In the genomic region with DNA sequence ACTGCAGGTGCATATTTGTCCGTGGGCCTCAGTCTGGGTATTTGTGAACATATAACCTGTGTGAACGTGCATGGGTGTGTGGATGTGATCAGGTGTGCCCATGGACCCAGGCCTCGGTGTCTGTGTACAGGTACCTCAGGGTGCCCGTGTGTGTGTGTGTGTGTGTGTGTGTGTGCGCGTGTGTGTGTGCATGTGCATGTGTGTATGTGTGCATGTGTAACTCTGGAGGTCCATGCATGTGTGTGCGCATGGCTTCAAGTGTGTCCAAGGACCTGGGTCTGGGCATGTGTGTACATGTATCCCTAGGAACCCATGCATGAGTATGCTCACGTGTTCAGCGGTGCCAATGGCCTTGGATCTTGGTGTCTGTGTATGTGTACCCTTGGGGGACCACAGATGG, we compare ENCODE assay signal across 27 cellular contexts. TPM values are rescaled to one million over a fixed set of nuclear protein-coding genes. Genes with fewer than 3 reads are reported as not detected.
A peak's percentile ranks its signal among the peaks of the same experiment; 100 is the strongest.
DNase-seq lines count a peak whose midpoint lies in the region; ATAC-seq and TF ChIP-seq lines count a peak whose summit lies in the region.
"Had no signal": no experiment of that assay in that cellular context is flagged by ENCODE, and none has a peak within 500 bp of the region (broad histone marks: within the 10 kb centered on the region; RNA-seq: fewer than 3 reads in every experiment).

No MANE protein-coding gene starts in this region.

- no peak overlapping the region for H3K23ac ChIP-seq in mesenchymal stem cell (ENCODE audit: low read length in 2 of 2)

- no peak overlapping the region for H2BK5ac ChIP-seq in mesenchymal stem cell (ENCODE audit: low read depth, low read length, poor library complexity, severe bottlenecking)

- H2BK120ac ChIP-seq in mesenchymal stem cell (ENCODE audit: low read depth, low read length): no peak overlapping the region

- H3K36me3 Mint-ChIP-seq in HFFc6 (ENCODE audit: low read depth) (peaks cover 5% of the 10 kb centered on the region; the same call in 1 of the 2 replicates), type B pancreatic cell (peaks cover 4% of the 10 kb centered on the region)
- H3K36me3 Mint-ChIP-seq: activated naive CD4-positive, alpha-beta T cell treated with anti-CD3 and anti-CD28 coated beads, Interleukin-2, amount 50 U/mL, for 72 hours had no signal

- H3K79me1 ChIP-seq in mesenchymal stem cell (replicated peaks; ENCODE audit: low read length, poor library complexity, severe bottlenecking): no peaks in the 10 kb centered on the region

- H3K4me1 Mint-ChIP-seq in HFFc6 (ENCODE audit: low read depth) (peaks cover 46% of the 10 kb centered on the region), type B pancreatic cell (ENCODE audit: unreplicated experiment) (no peaks in the 10 kb centered on the region)
- H3K4me1 Mint-ChIP-seq: T-helper 17 cell had no signal

- no peaks in the 10 kb centered on the region for H3K9me3 Mint-ChIP-seq in HFFc6
- H3K9me3 Mint-ChIP-seq in type B pancreatic cell: no peaks in the 10 kb centered on the region
- H3K9me3 Mint-ChIP-seq: activated CD8-positive, alpha-beta T cell treated with anti-CD3 and anti-CD28 coated beads for 36 hours; activated naive CD4-positive, alpha-beta T cell treated with anti-CD3 and anti-CD28 coated beads, Interleukin-2, amount 50 U/mL, for 72 hours; activated T-helper 2 cell treated with anti-CD3 and anti-CD28 coated beads, Interferon-gamma antibody, Interleukin-2, Interleukin-4, amounts not matched to agents 10 μg/mL and 5 μg/mL and 100 μg/mL, durations not matched to agents 14 hours and 24 hours and 36 hours; CD4-positive, alpha-beta T cell; naive thymus-derived CD8-positive, alpha-beta T cell had no signal

- no peak overlapping the region for H2AFZ ChIP-seq in mesenchymal stem cell (ENCODE audit: low read depth, low read length)

- H3K9me3 ChIP-seq in mesenchymal stem cell (ENCODE audit: control insufficient read depth, low read length): peaks cover 3% of the 10 kb centered on the region
- H3K9me3 ChIP-seq: left ventricle myocardium inferior, pancreas, SK-N-SH had no signal

- H4K91ac ChIP-seq in mesenchymal stem cell (ENCODE audit: low read length): peak overlapping the region; percentile 43

- H3K4me2 ChIP-seq in mesenchymal stem cell (ENCODE audit: low read length, poor library complexity, severe bottlenecking): no peak overlapping the region
- H3K4me2 ChIP-seq: SK-N-SH had no signal

- no peak overlapping the region for H3K9ac ChIP-seq in mesenchymal stem cell (ENCODE audit: low read length)
- H3K9ac ChIP-seq: SK-N-SH had no signal

- DNase-seq in HFFc6 (no peak), brain microvascular endothelial cell (no peak), mesenchymal stem cell (no peak), type B pancreatic cell (ENCODE audit: extremely low spot score, unreplicated experiment) (no peak), NCI-H526 treated with DMSO at 0.1 percent for 48 hours (lab: John Stamatoyannopoulos, UW) (no peak), Right ventricle myocardium inferior (ENCODE audit: missing footprints) (no peak)
- DNase-seq: activated CD4-positive, alpha-beta T cell treated with anti-CD3 and anti-CD28 coated beads for 1 hour; activated CD8-positive, alpha-beta T cell treated with anti-CD3 and anti-CD28 coated beads for 36 hours; CD4-positive, alpha-beta T cell; left ventricle myocardium inferior; midbrain; MM.1S; naive thymus-derived CD8-positive, alpha-beta T cell; NCI-H1417 treated with DMSO at 0.1 percent for 48 hours; NCI-H2107; NCI-H446; NCI-H82; pancreas; retina; RPMI8226; SK-N-SH; T-helper 17 cell; upper lobe of left lung had no signal

- peaks cover 20% of the 10 kb centered on the region for H3K4me1 ChIP-seq in mesenchymal stem cell (ENCODE audit: control insufficient read depth, insufficient read depth, low read depth, low read length)
- H3K4me1 ChIP-seq: left ventricle myocardium inferior, pancreas, upper lobe of left lung had no signal

- peak overlapping the region in 1 of 2 experiments; percentile 4 for H3K4ac ChIP-seq in mesenchymal stem cell (ENCODE audit: low read depth in 1 of 2, low read length in 2 of 2)

- H2AK5ac ChIP-seq in mesenchymal stem cell (ENCODE audit: low read length, severe bottlenecking): no peak overlapping the region

- H3K4me3 ChIP-seq in brain microvascular endothelial cell (ENCODE audit: low read depth, low read length) (no peak overlapping the region), mesenchymal stem cell (ENCODE audit: insufficient read depth in 1 of 2, low read depth in 1 of 2, low read length in 2 of 2) (no peak overlapping the region)
- H3K4me3 ChIP-seq: cardiac muscle cell, left ventricle myocardium inferior, pancreas, upper lobe of left lung had no signal

- no peak overlapping the region for H4K8ac ChIP-seq in mesenchymal stem cell (ENCODE audit: low read length)

- H3K27ac ChIP-seq in brain microvascular endothelial cell (peak overlapping the region; percentile 78), mesenchymal stem cell (ENCODE audit: low read length, poor library complexity, severe bottlenecking) (no peak overlapping the region)
- H3K27ac ChIP-seq: cardiac muscle cell, pancreas, upper lobe of left lung had no signal

- H3K14ac ChIP-seq in mesenchymal stem cell (ENCODE audit: low read length in 2 of 2): peak overlapping the region in 1 of 2 experiments; percentile 12

- in situ Hi-C loops in brain microvascular endothelial cell (cut with HindIII; ENCODE audit: low pct_ligation_motif_present, low sequenced_read_pairs): no loop called here

- H3K36me3 ChIP-seq in brain microvascular endothelial cell (replicated peaks) (no peaks in the 10 kb centered on the region), mesenchymal stem cell (ENCODE audit: control insufficient read depth in 1 of 2, insufficient read depth in 2 of 2, low read depth in 1 of 2, low read length in 2 of 2) (peaks cover 0 to 4% of the 10 kb centered on the region in 2 experiments)
- H3K36me3 ChIP-seq: cardiac muscle cell, left ventricle myocardium inferior, pancreas, upper lobe of left lung had no signal

- ATAC-seq in GM18907 (IDR thresholded peaks at IDR 0.05; ENCODE audit: unreplicated experiment): no peak
- no peak for ATAC-seq in Right ventricle myocardium inferior
- ATAC-seq: activated CD8-positive, alpha-beta T cell treated with anti-CD3 and anti-CD28 coated beads for 36 hours; activated naive CD4-positive, alpha-beta T cell treated with anti-CD3 and anti-CD28 coated beads, Interleukin-2, amount 50 U/mL, for 72 hours; naive thymus-derived CD8-positive, alpha-beta T cell; T-helper 17 cell had no signal

- peak overlapping the region in 1 of 2 experiments; percentile 73 for H3K18ac ChIP-seq in mesenchymal stem cell (ENCODE audit: low read depth in 1 of 2, low read length in 2 of 2)

- H3K27me3 Mint-ChIP-seq in HFFc6 (ENCODE audit: insufficient read depth) (peaks cover 3% of the 10 kb centered on the region), type B pancreatic cell (no peaks in the 10 kb centered on the region)
- H3K27me3 Mint-ChIP-seq: activated CD8-positive, alpha-beta T cell treated with anti-CD3 and anti-CD28 coated beads for 36 hours; CD4-positive, alpha-beta T cell; naive thymus-derived CD8-positive, alpha-beta T cell; T-helper 17 cell had no signal

- intact Hi-C loops in Right ventricle myocardium inferior (cut with DNase I): no loop called here

- 97% methylated on average over 9 of the region's 9 CpGs for WGBS in mesenchymal stem cell

- no peak overlapping the region for H2BK15ac ChIP-seq in mesenchymal stem cell (ENCODE audit: low read depth, poor library complexity, severe bottlenecking)

- H3K27ac Mint-ChIP-seq in HFFc6 (peak overlapping the region; percentile 90), type B pancreatic cell (peak overlapping the region; percentile 8)
- H3K27ac Mint-ChIP-seq: activated CD8-positive, alpha-beta T cell treated with anti-CD3 and anti-CD28 coated beads for 36 hours; activated naive CD4-positive, alpha-beta T cell treated with anti-CD3 and anti-CD28 coated beads, Interleukin-2, amount 50 U/mL, for 72 hours; activated T-helper 2 cell treated with anti-CD3 and anti-CD28 coated beads, Interferon-gamma antibody, Interleukin-2, Interleukin-4, amounts not matched to agents 10 μg/mL and 5 μg/mL and 100 μg/mL, durations not matched to agents 14 hours and 24 hours and 36 hours; CD4-positive, alpha-beta T cell; T-helper 17 cell had no signal

- TF ChIP-seq CTCF in HFFc6 (IDR thresholded peaks at IDR 0.05) (no peak), brain microvascular endothelial cell (IDR thresholded peaks at IDR 0.05; ENCODE audit: low read depth, low read length, missing control alignments) (no peak), type B pancreatic cell (conservative IDR thresholded peaks at IDR 0.05) (no peak)

- H3K4me3 Mint-ChIP-seq in HFFc6: no peak overlapping the region
- H3K4me3 Mint-ChIP-seq in type B pancreatic cell: no peak overlapping the region
- H3K4me3 Mint-ChIP-seq: activated CD8-positive, alpha-beta T cell treated with anti-CD3 and anti-CD28 coated beads for 36 hours; CD4-positive, alpha-beta T cell; naive thymus-derived CD8-positive, alpha-beta T cell; T-helper 17 cell had no signal

- H2BK12ac ChIP-seq in mesenchymal stem cell (ENCODE audit: low read length in 2 of 2): peak overlapping the region; percentile 38 to 86

- no peaks in the 10 kb centered on the region for H3K27me3 ChIP-seq in brain microvascular endothelial cell (replicated peaks)
- peaks cover 0 to 2% of the 10 kb centered on the region in 2 experiments for H3K27me3 ChIP-seq in mesenchymal stem cell (ENCODE audit: control insufficient read depth in 1 of 2, insufficient read depth in 1 of 2, low read length in 2 of 2)
- H3K27me3 ChIP-seq: cardiac muscle cell, pancreas, upper lobe of left lung had no signal

RNA-seq across cellular contexts. Expression of a gene that starts 15.8 kb away (rescaled TPM):
- 10 to 100 TPM; 51.5 to 66.7 (median 59.7) TPM for total RNA-seq in HFFc6 (2021; fragmentation: NEBNext Ultra II Directional; extraction: Animal tissue kit (Norgen Biotek cat#: 25700))
- polyA plus RNA-seq in mesenchymal stem cell (2013, experiment 1 of 2): 52.9 TPM
- 53.1 TPM for polyA plus RNA-seq in mesenchymal stem cell (2013, experiment 2 of 2)
- 35.3 and 46.4 TPM in 2 replicates for total RNA-seq in type B pancreatic cell (ENCODE audit: low replicate concordance)
- 15.7 TPM for total RNA-seq in Right ventricle myocardium inferior

RNA-seq across cellular contexts. Expression of a gene that starts 17.0 kb away (rescaled TPM):
- 10 to 100 TPM in 4 of 6 experiments, 1 to 10 TPM in 2; 9.0 to 13.8 (median 10.7) TPM for total RNA-seq in HFFc6 (2021; fragmentation: NEBNext Ultra II Directional; extraction: Animal tissue kit (Norgen Biotek cat#: 25700))
- 12.1 TPM for polyA plus RNA-seq in mesenchymal stem cell (2013, experiment 1 of 2)
- 12.5 TPM for polyA plus RNA-seq in mesenchymal stem cell (2013, experiment 2 of 2)
- total RNA-seq in type B pancreatic cell (ENCODE audit: low replicate concordance) (3.6 and 10.0 TPM in 2 replicates), Right ventricle myocardium inferior (13.5 TPM)

RNA-seq across cellular contexts. Expression of a gene that starts 21.7 kb away (rescaled TPM):
- total RNA-seq in HFFc6 (2021; fragmentation: NEBNext Ultra II Directional; extraction: Animal tissue kit (Norgen Biotek cat#: 25700)): under 1 TPM in 5 of 6 experiments, not detected in 1; 0.40 to 0.91 (median 0.79) TPM
- polyA plus RNA-seq in mesenchymal stem cell (2013, experiment 1 of 2): 12.1 TPM
- 12.8 TPM for polyA plus RNA-seq in mesenchymal stem cell (2013, experiment 2 of 2)
- total RNA-seq in type B pancreatic cell (ENCODE audit: low replicate concordance) (1.8 and 4.6 TPM in 2 replicates), Right ventricle myocardium inferior (1.2 TPM)
- total RNA-seq: cardiac muscle cell had no signal
- polyA plus RNA-seq: cardiac muscle cell had no signal

RNA-seq across cellular contexts. Expression of a gene that starts 29.8 kb away (rescaled TPM):
- total RNA-seq in HFFc6 (2021; fragmentation: NEBNext Ultra II Directional; extraction: Animal tissue kit (Norgen Biotek cat#: 25700)): 10 to 100 TPM; 26.0 to 42.2 (median 39.1) TPM
- 98.9 TPM for polyA plus RNA-seq in mesenchymal stem cell (2013, experiment 1 of 2)
- 97.3 TPM for polyA plus RNA-seq in mesenchymal stem cell (2013, experiment 2 of 2)
- total RNA-seq in type B pancreatic cell (ENCODE audit: low replicate concordance) (79.8 and 95.9 TPM in 2 replicates), Right ventricle myocardium inferior (54.1 TPM)

RNA-seq across cellular contexts. Expression of a gene that starts 47.7 kb away (rescaled TPM):
- 10 to 100 TPM; 13.0 to 15.3 (median 13.8) TPM for total RNA-seq in HFFc6 (2021; fragmentation: NEBNext Ultra II Directional; extraction: Animal tissue kit (Norgen Biotek cat#: 25700))
- 11.5 TPM for polyA plus RNA-seq in mesenchymal stem cell (2013, experiment 1 of 2)
- 12.4 TPM for polyA plus RNA-seq in mesenchymal stem cell (2013, experiment 2 of 2)
- total RNA-seq in type B pancreatic cell (ENCODE audit: low replicate concordance) (10.6 and 12.8 TPM in 2 replicates), Right ventricle myocardium inferior (20.5 TPM)
